ENCODE assay signal across 1 cellular context in the genomic region with DNA sequence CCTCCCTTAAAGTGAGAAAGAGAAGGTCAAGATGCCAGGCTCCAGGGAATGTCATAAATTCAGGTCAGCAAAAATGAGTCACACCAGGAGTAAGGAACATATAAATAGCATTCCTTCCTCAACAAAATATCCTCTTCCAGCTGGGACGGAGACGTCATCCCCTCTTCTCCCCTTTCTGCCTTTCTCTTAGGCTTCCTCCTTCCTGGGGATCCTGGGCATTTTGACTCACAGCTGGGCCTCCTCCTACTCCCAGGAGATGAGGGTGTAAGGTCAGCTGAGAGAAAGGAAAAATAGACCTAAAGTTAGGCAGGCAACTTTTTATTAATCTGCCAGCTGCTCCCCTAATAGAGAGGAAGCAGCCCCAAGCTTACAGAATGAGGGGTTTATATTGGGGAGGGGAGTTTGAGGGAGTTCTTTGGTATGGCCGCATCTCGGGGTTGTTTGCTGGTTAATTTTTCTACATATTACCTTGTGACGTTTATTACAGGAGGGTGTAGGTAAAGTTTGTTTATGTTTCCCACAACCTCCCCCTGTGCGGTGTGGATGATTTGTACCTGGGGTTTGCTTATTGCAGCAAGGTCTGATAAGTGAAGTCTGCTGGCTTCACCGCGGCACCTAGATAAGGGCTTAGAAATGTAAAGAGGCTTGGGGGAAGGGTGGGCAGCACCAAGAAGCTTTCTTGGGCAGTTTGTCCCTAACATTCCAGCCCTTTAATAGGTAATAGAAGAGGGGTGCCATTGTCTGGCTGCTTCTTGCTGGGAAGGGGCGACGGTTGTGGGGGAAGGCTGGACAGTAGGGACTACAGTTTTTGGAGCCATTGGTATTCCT.
TF ChIP-seq lines count a peak whose summit lies in the region.

No MANE protein-coding gene starts in this region.

TF ChIP-seq in K562, 482 proteins besides CTCF, POLR2A, EP300 and RAD21 (continued from another document):
- TF ChIP-seq, protein P1, sequence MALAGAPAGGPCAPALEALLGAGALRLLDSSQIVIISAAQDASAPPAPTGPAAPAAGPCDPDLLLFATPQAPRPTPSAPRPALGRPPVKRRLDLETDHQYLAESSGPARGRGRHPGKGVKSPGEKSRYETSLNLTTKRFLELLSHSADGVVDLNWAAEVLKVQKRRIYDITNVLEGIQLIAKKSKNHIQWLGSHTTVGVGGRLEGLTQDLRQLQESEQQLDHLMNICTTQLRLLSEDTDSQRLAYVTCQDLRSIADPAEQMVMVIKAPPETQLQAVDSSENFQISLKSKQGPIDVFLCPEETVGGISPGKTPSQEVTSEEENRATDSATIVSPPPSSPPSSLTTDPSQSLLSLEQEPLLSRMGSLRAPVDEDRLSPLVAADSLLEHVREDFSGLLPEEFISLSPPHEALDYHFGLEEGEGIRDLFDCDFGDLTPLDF (CRISPR knock-in tag; IDR thresholded peaks at IDR 0.05) = no peak
- TF ChIP-seq, protein P2, sequence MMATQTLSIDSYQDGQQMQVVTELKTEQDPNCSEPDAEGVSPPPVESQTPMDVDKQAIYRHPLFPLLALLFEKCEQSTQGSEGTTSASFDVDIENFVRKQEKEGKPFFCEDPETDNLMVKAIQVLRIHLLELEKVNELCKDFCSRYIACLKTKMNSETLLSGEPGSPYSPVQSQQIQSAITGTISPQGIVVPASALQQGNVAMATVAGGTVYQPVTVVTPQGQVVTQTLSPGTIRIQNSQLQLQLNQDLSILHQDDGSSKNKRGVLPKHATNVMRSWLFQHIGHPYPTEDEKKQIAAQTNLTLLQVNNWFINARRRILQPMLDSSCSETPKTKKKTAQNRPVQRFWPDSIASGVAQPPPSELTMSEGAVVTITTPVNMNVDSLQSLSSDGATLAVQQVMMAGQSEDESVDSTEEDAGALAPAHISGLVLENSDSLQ (IDR thresholded peaks at IDR 0.05) = no peak
- TF ChIP-seq SMARCE1 (IDR thresholded peaks at IDR 0.05) (peak; percentile 50), CBFA2T2 (conservative IDR thresholded peaks at IDR 0.05) (peak; percentile 73), MBD2 (IDR thresholded peaks at IDR 0.05; ENCODE audit: borderline replicate concordance, low read depth) (0 out of 2 replicates have a peak, but pooled peaks have one; percentile 41), DACH1 (IDR thresholded peaks at IDR 0.05; ENCODE audit: partially characterized antibody) (peak; percentile 41), HDAC3 (IDR thresholded peaks at IDR 0.05; ENCODE audit: borderline replicate concordance, partially characterized antibody) (peak; percentile 19), TCF3 (CRISPR knock-in tag; IDR thresholded peaks at IDR 0.05) (peak; percentile 62), ZNF316 (IDR thresholded peaks at IDR 0.05) (peak; percentile 70), SOX6 (IDR thresholded peaks at IDR 0.05) (peak; percentile 42; the same call in 1 of the 2 replicates), ZNF79 (CRISPR knock-in tag; IDR thresholded peaks at IDR 0.05; ENCODE audit: low read depth) (no peak), C11orf30 (IDR thresholded peaks at IDR 0.05; ENCODE audit: low read depth) (peak; percentile 74), DPF2 (IDR thresholded peaks at IDR 0.05) (peak; percentile 62), RNF2 (IDR thresholded peaks at IDR 0.05) (0 out of 2 replicates have a peak, but pooled peaks have one; percentile 38), MAFG (tag; conservative IDR thresholded peaks at IDR 0.05) (0 out of 2 replicates have a peak, but pooled peaks have one; percentile 37), NCOA1 (IDR thresholded peaks at IDR 0.05; ENCODE audit: low read depth) (peak; percentile 18; the same call in 1 of the 2 replicates), TEAD1 (CRISPR knock-in tag; IDR thresholded peaks at IDR 0.05) (0 out of 4 replicates have a peak, but pooled peaks of 1 of the 2 experiments have one; percentile 41), MTA2 (IDR thresholded peaks at IDR 0.05; ENCODE audit: low read depth) (no peak)
- TF ChIP-seq, protein P3, sequence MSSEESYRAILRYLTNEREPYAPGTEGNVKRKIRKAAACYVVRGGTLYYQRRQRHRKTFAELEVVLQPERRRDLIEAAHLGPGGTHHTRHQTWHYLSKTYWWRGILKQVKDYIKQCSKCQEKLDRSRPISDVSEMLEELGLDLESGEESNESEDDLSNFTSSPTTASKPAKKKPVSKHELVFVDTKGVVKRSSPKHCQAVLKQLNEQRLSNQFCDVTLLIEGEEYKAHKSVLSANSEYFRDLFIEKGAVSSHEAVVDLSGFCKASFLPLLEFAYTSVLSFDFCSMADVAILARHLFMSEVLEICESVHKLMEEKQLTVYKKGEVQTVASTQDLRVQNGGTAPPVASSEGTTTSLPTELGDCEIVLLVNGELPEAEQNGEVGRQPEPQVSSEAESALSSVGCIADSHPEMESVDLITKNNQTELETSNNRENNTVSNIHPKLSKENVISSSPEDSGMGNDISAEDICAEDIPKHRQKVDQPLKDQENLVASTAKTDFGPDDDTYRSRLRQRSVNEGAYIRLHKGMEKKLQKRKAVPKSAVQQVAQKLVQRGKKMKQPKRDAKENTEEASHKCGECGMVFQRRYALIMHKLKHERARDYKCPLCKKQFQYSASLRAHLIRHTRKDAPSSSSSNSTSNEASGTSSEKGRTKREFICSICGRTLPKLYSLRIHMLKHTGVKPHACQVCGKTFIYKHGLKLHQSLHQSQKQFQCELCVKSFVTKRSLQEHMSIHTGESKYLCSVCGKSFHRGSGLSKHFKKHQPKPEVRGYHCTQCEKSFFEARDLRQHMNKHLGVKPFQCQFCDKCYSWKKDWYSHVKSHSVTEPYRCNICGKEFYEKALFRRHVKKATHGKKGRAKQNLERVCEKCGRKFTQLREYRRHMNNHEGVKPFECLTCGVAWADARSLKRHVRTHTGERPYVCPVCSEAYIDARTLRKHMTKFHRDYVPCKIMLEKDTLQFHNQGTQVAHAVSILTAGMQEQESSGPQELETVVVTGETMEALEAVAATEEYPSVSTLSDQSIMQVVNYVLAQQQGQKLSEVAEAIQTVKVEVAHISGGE (CRISPR knock-in tag; IDR thresholded peaks at IDR 0.05) = peak in 1 of 3 experiments; percentile 43; a peak in 1 of 6 replicates
- TF ChIP-seq, protein P4, sequence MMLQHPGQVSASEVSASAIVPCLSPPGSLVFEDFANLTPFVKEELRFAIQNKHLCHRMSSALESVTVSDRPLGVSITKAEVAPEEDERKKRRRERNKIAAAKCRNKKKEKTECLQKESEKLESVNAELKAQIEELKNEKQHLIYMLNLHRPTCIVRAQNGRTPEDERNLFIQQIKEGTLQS (IDR thresholded peaks at IDR 0.05) = peak; percentile 52; the same call in 1 of the 2 replicates
- TF ChIP-seq, protein P4 (CRISPR knock-in tag; conservative IDR thresholded peaks at IDR 0.05) = no peak
- TF ChIP-seq, protein P5, sequence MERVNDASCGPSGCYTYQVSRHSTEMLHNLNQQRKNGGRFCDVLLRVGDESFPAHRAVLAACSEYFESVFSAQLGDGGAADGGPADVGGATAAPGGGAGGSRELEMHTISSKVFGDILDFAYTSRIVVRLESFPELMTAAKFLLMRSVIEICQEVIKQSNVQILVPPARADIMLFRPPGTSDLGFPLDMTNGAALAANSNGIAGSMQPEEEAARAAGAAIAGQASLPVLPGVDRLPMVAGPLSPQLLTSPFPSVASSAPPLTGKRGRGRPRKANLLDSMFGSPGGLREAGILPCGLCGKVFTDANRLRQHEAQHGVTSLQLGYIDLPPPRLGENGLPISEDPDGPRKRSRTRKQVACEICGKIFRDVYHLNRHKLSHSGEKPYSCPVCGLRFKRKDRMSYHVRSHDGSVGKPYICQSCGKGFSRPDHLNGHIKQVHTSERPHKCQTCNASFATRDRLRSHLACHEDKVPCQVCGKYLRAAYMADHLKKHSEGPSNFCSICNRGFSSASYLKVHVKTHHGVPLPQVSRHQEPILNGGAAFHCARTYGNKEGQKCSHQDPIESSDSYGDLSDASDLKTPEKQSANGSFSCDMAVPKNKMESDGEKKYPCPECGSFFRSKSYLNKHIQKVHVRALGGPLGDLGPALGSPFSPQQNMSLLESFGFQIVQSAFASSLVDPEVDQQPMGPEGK (CRISPR knock-in tag; IDR thresholded peaks at IDR 0.05; ENCODE audit: borderline replicate concordance) = no peak
